Comparison of ENCODE assay signal across 1 cellular context in the genomic region with DNA sequence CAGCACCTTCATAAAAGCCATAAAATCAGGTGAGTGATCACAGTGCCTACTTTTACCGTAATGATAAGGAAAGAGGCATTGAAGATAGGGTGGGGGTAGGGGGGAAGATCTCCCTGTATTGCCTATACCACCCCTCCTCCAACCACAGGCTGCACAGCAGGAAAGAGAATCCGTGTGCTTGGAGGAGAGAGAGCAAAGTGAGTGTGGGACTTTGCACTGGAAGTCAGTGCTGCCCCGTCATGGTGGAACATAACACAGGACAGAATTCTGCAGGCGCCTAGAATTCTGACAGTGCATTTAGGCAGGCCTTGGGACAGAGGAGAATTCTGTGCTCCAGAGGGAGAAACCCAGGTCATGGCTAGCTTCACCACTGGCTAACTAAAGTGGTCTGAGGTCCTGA.
TF ChIP-seq lines count a peak whose summit lies in the region.

No MANE protein-coding gene starts in this region.

TF ChIP-seq in HepG2, 621 proteins besides CTCF, POLR2A, EP300 and RAD21 (continued from another document and continues in another):
- TF ChIP-seq, protein P1, sequence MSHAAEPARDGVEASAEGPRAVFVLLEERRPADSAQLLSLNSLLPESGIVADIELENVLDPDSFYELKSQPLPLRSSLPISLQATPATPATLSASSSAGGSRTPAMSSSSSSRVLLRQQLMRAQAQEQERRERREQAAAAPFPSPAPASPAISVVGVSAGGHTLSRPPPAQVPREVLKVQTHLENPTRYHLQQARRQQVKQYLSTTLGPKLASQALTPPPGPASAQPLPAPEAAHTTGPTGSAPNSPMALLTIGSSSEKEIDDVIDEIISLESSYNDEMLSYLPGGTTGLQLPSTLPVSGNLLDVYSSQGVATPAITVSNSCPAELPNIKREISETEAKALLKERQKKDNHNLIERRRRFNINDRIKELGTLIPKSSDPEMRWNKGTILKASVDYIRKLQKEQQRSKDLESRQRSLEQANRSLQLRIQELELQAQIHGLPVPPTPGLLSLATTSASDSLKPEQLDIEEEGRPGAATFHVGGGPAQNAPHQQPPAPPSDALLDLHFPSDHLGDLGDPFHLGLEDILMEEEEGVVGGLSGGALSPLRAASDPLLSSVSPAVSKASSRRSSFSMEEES (CRISPR knock-in tag; IDR thresholded peaks at IDR 0.05) = no peak
- TF ChIP-seq FOXK1 (CRISPR knock-in tag; IDR thresholded peaks at IDR 0.05; ENCODE audit: borderline replicate concordance, low read depth) (peak; percentile 51; the same call in 1 of the 2 replicates), ZFP36 (IDR thresholded peaks at IDR 0.05; ENCODE audit: borderline replicate concordance, low read depth, low read length, partially characterized antibody) (no peak), SMYD3 (CRISPR knock-in tag; IDR thresholded peaks at IDR 0.05) (no peak), MLLT10 (CRISPR knock-in tag; IDR thresholded peaks at IDR 0.05) (no peak), FOXJ3 (CRISPR knock-in tag; IDR thresholded peaks at IDR 0.05; ENCODE audit: borderline replicate concordance) (no peak), ZNF598 (CRISPR knock-in tag; IDR thresholded peaks at IDR 0.05; ENCODE audit: borderline replicate concordance) (no peak), ARID2 (CRISPR knock-in tag; IDR thresholded peaks at IDR 0.05; ENCODE audit: borderline replicate concordance) (no peak), ZNF12 (CRISPR knock-in tag; IDR thresholded peaks at IDR 0.05) (0 out of 2 replicates have a peak, but pooled peaks have one; percentile 66), MED1 (CRISPR knock-in tag; IDR thresholded peaks at IDR 0.05) (peak; percentile 74), IRX3 (CRISPR knock-in tag; IDR thresholded peaks at IDR 0.05; ENCODE audit: borderline replicate concordance, low read depth) (no peak), ZNF232 (CRISPR knock-in tag; IDR thresholded peaks at IDR 0.05; ENCODE audit: borderline replicate concordance) (no peak), ZSCAN22 (CRISPR knock-in tag; IDR thresholded peaks at IDR 0.05) (no peak), MTA1 (CRISPR knock-in tag; IDR thresholded peaks at IDR 0.05; ENCODE audit: borderline replicate concordance) (0 out of 2 replicates have a peak, but pooled peaks have one; percentile 24), ZNF530 (CRISPR knock-in tag; IDR thresholded peaks at IDR 0.05; ENCODE audit: low read depth) (no peak), PITX1 (CRISPR knock-in tag; IDR thresholded peaks at IDR 0.05) (peak; percentile 60), ZNF550 (CRISPR knock-in tag; IDR thresholded peaks at IDR 0.05; ENCODE audit: borderline replicate concordance) (no peak), DNMT3B (CRISPR knock-in tag; conservative IDR thresholded peaks at IDR 0.05) (no peak), SMARCE1 (IDR thresholded peaks at IDR 0.05; ENCODE audit: borderline replicate concordance) (no peak), ZNF616 (CRISPR knock-in tag; IDR thresholded peaks at IDR 0.05; ENCODE audit: low read depth) (no peak), PCBP1 (IDR thresholded peaks at IDR 0.05; ENCODE audit: borderline replicate concordance, low read depth, low read length) (no peak), PHF21A (CRISPR knock-in tag; IDR thresholded peaks at IDR 0.05) (no peak), ASH2L (IDR thresholded peaks at IDR 0.05; ENCODE audit: insufficient read length, low read depth, low read length) (peak; percentile 68), STAG1 (CRISPR knock-in tag; IDR thresholded peaks at IDR 0.05) (peak; percentile 32; the same call in 1 of the 2 replicates), FOXO1 (CRISPR knock-in tag; IDR thresholded peaks at IDR 0.05) (peak; percentile 71), HNRNPL (IDR thresholded peaks at IDR 0.05; ENCODE audit: low read depth, low read length) (no peak), MEIS1 (CRISPR knock-in tag; IDR thresholded peaks at IDR 0.05; ENCODE audit: borderline replicate concordance) (no peak), SKI (IDR thresholded peaks at IDR 0.05; ENCODE audit: partially characterized antibody) (no peak), PHB2 (IDR thresholded peaks at IDR 0.05; ENCODE audit: partially characterized antibody) (no peak), EZH2 (conservative IDR thresholded peaks at IDR 0.05; ENCODE audit: low read depth, low read length) (no peak), ZNF350 (CRISPR knock-in tag; IDR thresholded peaks at IDR 0.05; ENCODE audit: borderline replicate concordance, low read depth) (no peak), SMC3 (IDR thresholded peaks at IDR 0.05; ENCODE audit: low read length) (no peak), CHD2 (IDR thresholded peaks at IDR 0.05; ENCODE audit: low read depth, low read length) (peak; percentile 47; the same call in 1 of the 2 replicates)
- TF ChIP-seq, protein P2, sequence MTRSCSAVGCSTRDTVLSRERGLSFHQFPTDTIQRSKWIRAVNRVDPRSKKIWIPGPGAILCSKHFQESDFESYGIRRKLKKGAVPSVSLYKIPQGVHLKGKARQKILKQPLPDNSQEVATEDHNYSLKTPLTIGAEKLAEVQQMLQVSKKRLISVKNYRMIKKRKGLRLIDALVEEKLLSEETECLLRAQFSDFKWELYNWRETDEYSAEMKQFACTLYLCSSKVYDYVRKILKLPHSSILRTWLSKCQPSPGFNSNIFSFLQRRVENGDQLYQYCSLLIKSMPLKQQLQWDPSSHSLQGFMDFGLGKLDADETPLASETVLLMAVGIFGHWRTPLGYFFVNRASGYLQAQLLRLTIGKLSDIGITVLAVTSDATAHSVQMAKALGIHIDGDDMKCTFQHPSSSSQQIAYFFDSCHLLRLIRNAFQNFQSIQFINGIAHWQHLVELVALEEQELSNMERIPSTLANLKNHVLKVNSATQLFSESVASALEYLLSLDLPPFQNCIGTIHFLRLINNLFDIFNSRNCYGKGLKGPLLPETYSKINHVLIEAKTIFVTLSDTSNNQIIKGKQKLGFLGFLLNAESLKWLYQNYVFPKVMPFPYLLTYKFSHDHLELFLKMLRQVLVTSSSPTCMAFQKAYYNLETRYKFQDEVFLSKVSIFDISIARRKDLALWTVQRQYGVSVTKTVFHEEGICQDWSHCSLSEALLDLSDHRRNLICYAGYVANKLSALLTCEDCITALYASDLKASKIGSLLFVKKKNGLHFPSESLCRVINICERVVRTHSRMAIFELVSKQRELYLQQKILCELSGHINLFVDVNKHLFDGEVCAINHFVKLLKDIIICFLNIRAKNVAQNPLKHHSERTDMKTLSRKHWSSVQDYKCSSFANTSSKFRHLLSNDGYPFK (CRISPR knock-in tag; IDR thresholded peaks at IDR 0.05; ENCODE audit: borderline replicate concordance) = no peak
- TF ChIP-seq, protein P3, sequence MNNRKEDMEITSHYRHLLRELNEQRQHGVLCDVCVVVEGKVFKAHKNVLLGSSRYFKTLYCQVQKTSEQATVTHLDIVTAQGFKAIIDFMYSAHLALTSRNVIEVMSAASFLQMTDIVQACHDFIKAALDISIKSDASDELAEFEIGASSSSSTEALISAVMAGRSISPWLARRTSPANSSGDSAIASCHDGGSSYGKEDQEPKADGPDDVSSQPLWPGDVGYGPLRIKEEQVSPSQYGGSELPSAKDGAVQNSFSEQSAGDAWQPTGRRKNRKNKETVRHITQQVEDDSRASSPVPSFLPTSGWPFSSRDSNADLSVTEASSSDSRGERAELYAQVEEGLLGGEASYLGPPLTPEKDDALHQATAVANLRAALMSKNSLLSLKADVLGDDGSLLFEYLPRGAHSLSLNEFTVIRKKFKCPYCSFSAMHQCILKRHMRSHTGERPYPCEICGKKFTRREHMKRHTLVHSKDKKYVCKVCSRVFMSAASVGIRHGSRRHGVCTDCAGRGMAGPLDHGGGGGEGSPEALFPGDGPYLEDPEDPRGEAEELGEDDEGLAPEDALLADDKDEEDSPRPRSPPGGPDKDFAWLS (CRISPR knock-in tag; IDR thresholded peaks at IDR 0.05; ENCODE audit: borderline replicate concordance) = no peak
- TF ChIP-seq, protein P4, sequence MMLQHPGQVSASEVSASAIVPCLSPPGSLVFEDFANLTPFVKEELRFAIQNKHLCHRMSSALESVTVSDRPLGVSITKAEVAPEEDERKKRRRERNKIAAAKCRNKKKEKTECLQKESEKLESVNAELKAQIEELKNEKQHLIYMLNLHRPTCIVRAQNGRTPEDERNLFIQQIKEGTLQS (CRISPR knock-in tag; IDR thresholded peaks at IDR 0.05) = no peak
- TF ChIP-seq, protein P5, sequence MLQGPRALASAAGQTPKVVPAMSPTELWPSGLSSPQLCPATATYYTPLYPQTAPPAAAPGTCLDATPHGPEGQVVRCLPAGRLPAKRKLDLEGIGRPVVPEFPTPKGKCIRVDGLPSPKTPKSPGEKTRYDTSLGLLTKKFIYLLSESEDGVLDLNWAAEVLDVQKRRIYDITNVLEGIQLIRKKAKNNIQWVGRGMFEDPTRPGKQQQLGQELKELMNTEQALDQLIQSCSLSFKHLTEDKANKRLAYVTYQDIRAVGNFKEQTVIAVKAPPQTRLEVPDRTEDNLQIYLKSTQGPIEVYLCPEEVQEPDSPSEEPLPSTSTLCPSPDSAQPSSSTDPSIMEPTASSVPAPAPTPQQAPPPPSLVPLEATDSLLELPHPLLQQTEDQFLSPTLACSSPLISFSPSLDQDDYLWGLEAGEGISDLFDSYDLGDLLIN (CRISPR knock-in tag; IDR thresholded peaks at IDR 0.05; ENCODE audit: borderline replicate concordance) = no peak
- TF ChIP-seq, protein P6, sequence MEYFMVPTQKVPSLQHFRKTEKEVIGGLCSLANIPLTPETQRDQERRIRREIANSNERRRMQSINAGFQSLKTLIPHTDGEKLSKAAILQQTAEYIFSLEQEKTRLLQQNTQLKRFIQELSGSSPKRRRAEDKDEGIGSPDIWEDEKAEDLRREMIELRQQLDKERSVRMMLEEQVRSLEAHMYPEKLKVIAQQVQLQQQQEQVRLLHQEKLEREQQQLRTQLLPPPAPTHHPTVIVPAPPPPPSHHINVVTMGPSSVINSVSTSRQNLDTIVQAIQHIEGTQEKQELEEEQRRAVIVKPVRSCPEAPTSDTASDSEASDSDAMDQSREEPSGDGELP (IDR thresholded peaks at IDR 0.05; ENCODE audit: borderline replicate concordance, low read depth) = peak; percentile 22; the same call in 1 of the 2 replicates
- TF ChIP-seq, protein P7, sequence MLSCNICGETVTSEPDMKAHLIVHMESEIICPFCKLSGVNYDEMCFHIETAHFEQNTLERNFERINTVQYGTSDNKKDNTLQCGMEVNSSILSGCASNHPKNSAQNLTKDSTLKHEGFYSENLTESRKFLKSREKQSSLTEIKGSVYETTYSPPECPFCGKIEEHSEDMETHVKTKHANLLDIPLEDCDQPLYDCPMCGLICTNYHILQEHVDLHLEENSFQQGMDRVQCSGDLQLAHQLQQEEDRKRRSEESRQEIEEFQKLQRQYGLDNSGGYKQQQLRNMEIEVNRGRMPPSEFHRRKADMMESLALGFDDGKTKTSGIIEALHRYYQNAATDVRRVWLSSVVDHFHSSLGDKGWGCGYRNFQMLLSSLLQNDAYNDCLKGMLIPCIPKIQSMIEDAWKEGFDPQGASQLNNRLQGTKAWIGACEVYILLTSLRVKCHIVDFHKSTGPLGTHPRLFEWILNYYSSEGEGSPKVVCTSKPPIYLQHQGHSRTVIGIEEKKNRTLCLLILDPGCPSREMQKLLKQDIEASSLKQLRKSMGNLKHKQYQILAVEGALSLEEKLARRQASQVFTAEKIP (CRISPR knock-in tag; IDR thresholded peaks at IDR 0.05; ENCODE audit: borderline replicate concordance) = no peak
- TF ChIP-seq, protein P8, sequence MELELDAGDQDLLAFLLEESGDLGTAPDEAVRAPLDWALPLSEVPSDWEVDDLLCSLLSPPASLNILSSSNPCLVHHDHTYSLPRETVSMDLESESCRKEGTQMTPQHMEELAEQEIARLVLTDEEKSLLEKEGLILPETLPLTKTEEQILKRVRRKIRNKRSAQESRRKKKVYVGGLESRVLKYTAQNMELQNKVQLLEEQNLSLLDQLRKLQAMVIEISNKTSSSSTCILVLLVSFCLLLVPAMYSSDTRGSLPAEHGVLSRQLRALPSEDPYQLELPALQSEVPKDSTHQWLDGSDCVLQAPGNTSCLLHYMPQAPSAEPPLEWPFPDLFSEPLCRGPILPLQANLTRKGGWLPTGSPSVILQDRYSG (CRISPR knock-in tag; IDR thresholded peaks at IDR 0.05) = no peak
- TF ChIP-seq, protein P9, sequence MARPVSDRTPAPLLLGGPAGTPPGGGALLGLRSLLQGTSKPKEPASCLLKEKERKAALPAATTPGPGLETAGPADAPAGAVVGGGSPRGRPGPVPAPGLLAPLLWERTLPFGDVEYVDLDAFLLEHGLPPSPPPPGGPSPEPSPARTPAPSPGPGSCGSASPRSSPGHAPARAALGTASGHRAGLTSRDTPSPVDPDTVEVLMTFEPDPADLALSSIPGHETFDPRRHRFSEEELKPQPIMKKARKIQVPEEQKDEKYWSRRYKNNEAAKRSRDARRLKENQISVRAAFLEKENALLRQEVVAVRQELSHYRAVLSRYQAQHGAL (CRISPR knock-in tag; IDR thresholded peaks at IDR 0.05; ENCODE audit: not compliant biosample characterization) = no peak
- TF ChIP-seq, protein P10, sequence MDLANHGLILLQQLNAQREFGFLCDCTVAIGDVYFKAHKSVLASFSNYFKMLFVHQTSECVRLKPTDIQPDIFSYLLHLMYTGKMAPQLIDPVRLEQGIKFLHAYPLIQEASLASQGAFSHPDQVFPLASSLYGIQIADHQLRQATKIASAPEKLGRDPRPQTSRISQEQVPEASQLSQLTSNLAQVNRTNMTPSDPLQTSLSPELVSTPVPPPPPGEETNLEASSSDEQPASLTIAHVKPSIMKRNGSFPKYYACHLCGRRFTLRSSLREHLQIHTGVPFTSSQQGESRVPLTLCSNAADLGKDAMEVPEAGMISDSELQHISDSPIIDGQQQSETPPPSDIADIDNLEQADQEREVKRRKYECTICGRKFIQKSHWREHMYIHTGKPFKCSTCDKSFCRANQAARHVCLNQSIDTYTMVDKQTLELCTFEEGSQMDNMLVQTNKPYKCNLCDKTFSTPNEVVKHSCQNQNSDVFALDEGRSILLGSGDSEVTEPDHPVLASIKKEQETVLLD (CRISPR knock-in tag; IDR thresholded peaks at IDR 0.05; ENCODE audit: low read depth) = no peak
- TF ChIP-seq, protein P11, sequence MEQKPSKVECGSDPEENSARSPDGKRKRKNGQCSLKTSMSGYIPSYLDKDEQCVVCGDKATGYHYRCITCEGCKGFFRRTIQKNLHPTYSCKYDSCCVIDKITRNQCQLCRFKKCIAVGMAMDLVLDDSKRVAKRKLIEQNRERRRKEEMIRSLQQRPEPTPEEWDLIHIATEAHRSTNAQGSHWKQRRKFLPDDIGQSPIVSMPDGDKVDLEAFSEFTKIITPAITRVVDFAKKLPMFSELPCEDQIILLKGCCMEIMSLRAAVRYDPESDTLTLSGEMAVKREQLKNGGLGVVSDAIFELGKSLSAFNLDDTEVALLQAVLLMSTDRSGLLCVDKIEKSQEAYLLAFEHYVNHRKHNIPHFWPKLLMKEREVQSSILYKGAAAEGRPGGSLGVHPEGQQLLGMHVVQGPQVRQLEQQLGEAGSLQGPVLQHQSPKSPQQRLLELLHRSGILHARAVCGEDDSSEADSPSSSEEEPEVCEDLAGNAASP (CRISPR knock-in tag; IDR thresholded peaks at IDR 0.05; ENCODE audit: borderline replicate concordance) = peak; percentile 22; the same call in 1 of the 2 replicates
- TF ChIP-seq, protein P12, sequence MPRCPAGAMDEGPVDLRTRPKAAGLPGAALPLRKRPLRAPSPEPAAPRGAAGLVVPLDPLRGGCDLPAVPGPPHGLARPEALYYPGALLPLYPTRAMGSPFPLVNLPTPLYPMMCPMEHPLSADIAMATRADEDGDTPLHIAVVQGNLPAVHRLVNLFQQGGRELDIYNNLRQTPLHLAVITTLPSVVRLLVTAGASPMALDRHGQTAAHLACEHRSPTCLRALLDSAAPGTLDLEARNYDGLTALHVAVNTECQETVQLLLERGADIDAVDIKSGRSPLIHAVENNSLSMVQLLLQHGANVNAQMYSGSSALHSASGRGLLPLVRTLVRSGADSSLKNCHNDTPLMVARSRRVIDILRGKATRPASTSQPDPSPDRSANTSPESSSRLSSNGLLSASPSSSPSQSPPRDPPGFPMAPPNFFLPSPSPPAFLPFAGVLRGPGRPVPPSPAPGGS (CRISPR knock-in tag; IDR thresholded peaks at IDR 0.05) = no peak
